ENCODE assay signal across 1 cellular context in the genomic region with DNA sequence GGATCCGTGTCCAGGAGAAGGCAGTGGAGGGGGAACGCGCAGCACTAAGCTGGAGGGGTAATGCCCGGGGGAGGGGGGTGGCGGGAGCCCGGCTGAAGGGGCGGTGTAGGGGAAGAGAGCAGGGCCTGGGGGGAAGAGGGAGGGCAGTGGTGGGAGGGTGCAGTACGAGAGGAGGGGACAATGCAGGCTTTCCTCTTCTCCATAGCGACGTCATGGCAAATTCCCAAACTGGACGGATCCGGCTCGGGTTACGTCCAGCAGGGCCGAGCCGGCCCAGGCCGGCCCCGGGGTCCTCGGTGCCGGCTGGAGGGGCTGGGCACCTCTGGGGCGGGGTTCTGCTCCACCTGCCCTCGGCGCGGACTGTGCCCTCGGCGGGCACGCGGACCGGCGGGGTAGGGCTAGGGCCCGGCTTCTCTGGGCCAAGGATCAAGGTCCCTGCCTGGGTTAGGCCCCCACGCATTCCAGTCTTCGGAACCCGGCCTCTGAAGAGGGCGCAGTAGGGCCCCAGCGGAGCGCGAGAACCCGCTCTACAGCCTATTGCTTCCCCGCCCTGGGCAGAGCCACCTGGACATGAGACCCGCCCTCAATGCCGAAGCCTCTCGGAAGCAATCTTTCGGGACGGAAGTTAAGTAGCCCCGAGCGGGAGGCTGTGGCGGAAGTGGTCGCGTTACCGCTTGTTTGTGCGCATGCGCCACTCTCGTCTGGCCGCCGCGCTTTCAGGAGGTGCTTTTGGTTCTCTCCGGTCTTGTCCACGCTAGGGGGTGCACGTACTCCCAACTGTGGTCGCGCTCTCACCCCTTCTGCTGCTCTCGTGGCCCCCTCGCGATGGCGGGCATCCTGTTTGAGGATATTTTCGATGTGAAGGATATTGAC.
TF ChIP-seq lines count a peak whose summit lies in the region.

No MANE protein-coding gene starts in this region.

TF ChIP-seq in HepG2, 621 proteins besides CTCF, POLR2A, EP300 and RAD21 (continued from another document and continues in another):
- TF ChIP-seq, protein P1, sequence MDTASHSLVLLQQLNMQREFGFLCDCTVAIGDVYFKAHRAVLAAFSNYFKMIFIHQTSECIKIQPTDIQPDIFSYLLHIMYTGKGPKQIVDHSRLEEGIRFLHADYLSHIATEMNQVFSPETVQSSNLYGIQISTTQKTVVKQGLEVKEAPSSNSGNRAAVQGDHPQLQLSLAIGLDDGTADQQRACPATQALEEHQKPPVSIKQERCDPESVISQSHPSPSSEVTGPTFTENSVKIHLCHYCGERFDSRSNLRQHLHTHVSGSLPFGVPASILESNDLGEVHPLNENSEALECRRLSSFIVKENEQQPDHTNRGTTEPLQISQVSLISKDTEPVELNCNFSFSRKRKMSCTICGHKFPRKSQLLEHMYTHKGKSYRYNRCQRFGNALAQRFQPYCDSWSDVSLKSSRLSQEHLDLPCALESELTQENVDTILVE (CRISPR knock-in tag; IDR thresholded peaks at IDR 0.05) = peak; percentile 84
- TF ChIP-seq, protein P2, sequence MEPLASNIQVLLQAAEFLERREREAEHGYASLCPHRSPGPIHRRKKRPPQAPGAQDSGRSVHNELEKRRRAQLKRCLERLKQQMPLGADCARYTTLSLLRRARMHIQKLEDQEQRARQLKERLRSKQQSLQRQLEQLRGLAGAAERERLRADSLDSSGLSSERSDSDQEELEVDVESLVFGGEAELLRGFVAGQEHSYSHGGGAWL (CRISPR knock-in tag; IDR thresholded peaks at IDR 0.05) = peak; percentile 68; the same call in 1 of the 2 replicates
- TF ChIP-seq FOXA3 (CRISPR knock-in tag; IDR thresholded peaks at IDR 0.05) (peak; percentile 38; the same call in 1 of the 2 replicates), SIN3A (IDR thresholded peaks at IDR 0.05; ENCODE audit: borderline replicate concordance, low read depth, low read length) (0 out of 2 replicates have a peak, but pooled peaks have one; percentile 50), ZKSCAN5 (CRISPR knock-in tag; IDR thresholded peaks at IDR 0.05) (no peak), PITX1 (CRISPR knock-in tag; IDR thresholded peaks at IDR 0.05) (peak; percentile 63; the same call in 1 of the 2 replicates), ZBTB7B (CRISPR knock-in tag; IDR thresholded peaks at IDR 0.05) (peak; percentile 90; the same call in 1 of the 2 replicates), ZNF543 (CRISPR knock-in tag; IDR thresholded peaks at IDR 0.05) (0 out of 2 replicates have a peak, but pooled peaks have one; percentile 84), ZNF652 (CRISPR knock-in tag; IDR thresholded peaks at IDR 0.05; ENCODE audit: borderline replicate concordance, low read depth) (no peak), ZNF569 (CRISPR knock-in tag; IDR thresholded peaks at IDR 0.05; ENCODE audit: borderline replicate concordance) (no peak), POGZ (CRISPR knock-in tag; IDR thresholded peaks at IDR 0.05) (peak; percentile 76), HDAC2 (CRISPR knock-in tag; IDR thresholded peaks at IDR 0.05) (peak; percentile 84), ZKSCAN1 (IDR thresholded peaks at IDR 0.05; ENCODE audit: low read length) (no peak), TEAD3 (CRISPR knock-in tag; optimal IDR thresholded peaks at IDR 0.05; ENCODE audit: borderline replicate concordance) (peak; percentile 91), FOXP1 (IDR thresholded peaks at IDR 0.05) (no peak), FOXP1 (CRISPR knock-in tag; IDR thresholded peaks at IDR 0.05) (no peak), ZNF225 (CRISPR knock-in tag; IDR thresholded peaks at IDR 0.05) (no peak; the same call in 1 of the 2 replicates), XRCC5 (optimal IDR thresholded peaks at IDR 0.05; ENCODE audit: low read length) (peak; percentile 67), ZNF354B (CRISPR knock-in tag; IDR thresholded peaks at IDR 0.05) (no peak), NR3C1 (CRISPR knock-in tag; IDR thresholded peaks at IDR 0.05) (no peak), PHF8 (CRISPR knock-in tag; IDR thresholded peaks at IDR 0.05) (peak; percentile 67), ARNT (IDR thresholded peaks at IDR 0.05) (no peak), ZNF598 (CRISPR knock-in tag; IDR thresholded peaks at IDR 0.05; ENCODE audit: borderline replicate concordance) (peak; percentile 62; the same call in 1 of the 2 replicates), ZNF577 (CRISPR knock-in tag; IDR thresholded peaks at IDR 0.05; ENCODE audit: borderline replicate concordance, low read depth) (0 out of 2 replicates have a peak, but pooled peaks have one; percentile 21), TGIF2 (CRISPR knock-in tag; IDR thresholded peaks at IDR 0.05) (no peak), ZNF282 (IDR thresholded peaks at IDR 0.05; ENCODE audit: partially characterized antibody) (no peak), ZNF251 (CRISPR knock-in tag; IDR thresholded peaks at IDR 0.05) (no peak), CBX5 (CRISPR knock-in tag; IDR thresholded peaks at IDR 0.05; ENCODE audit: borderline replicate concordance) (no peak; the same call in 1 of the 2 replicates), ZBTB3 (CRISPR knock-in tag; IDR thresholded peaks at IDR 0.05; ENCODE audit: borderline replicate concordance, low read depth) (0 out of 2 replicates have a peak, but pooled peaks have one; percentile 51), POLR2AphosphoS2 (IDR thresholded peaks at IDR 0.05; ENCODE audit: low read depth, low read length) (peak; percentile 59; the same call in 1 of the 2 replicates), RBFOX2 (IDR thresholded peaks at IDR 0.05; ENCODE audit: low read depth, low read length) (peak; percentile 95), IRF2 (CRISPR knock-in tag; IDR thresholded peaks at IDR 0.05) (peak; percentile 86), SUZ12 (IDR thresholded peaks at IDR 0.05; ENCODE audit: low read depth, low read length) (no peak), HIVEP1 (CRISPR knock-in tag; IDR thresholded peaks at IDR 0.05) (peak; percentile 94), SYNCRIP (IDR thresholded peaks at IDR 0.05; ENCODE audit: insufficient read depth, low read depth, low read length) (no peak), MEIS1 (CRISPR knock-in tag; IDR thresholded peaks at IDR 0.05; ENCODE audit: borderline replicate concordance) (peak; percentile 73; the same call in 1 of the 2 replicates), ZNF432 (CRISPR knock-in tag; IDR thresholded peaks at IDR 0.05; ENCODE audit: borderline replicate concordance) (no peak), TAF1 (CRISPR knock-in tag; IDR thresholded peaks at IDR 0.05) (peak; percentile 81), KDM2A (CRISPR knock-in tag; IDR thresholded peaks at IDR 0.05; ENCODE audit: borderline replicate concordance, low read depth) (peak; percentile 99), KDM4B (CRISPR knock-in tag; IDR thresholded peaks at IDR 0.05) (no peak), U2AF1 (optimal IDR thresholded peaks at IDR 0.05; ENCODE audit: low read depth, low read length) (peak; percentile 59), ZNF75D (CRISPR knock-in tag; IDR thresholded peaks at IDR 0.05; ENCODE audit: borderline replicate concordance) (no peak)
- TF ChIP-seq, protein P3, sequence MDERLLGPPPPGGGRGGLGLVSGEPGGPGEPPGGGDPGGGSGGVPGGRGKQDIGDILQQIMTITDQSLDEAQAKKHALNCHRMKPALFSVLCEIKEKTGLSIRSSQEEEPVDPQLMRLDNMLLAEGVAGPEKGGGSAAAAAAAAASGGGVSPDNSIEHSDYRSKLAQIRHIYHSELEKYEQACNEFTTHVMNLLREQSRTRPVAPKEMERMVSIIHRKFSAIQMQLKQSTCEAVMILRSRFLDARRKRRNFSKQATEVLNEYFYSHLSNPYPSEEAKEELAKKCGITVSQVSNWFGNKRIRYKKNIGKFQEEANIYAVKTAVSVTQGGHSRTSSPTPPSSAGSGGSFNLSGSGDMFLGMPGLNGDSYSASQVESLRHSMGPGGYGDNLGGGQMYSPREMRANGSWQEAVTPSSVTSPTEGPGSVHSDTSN (CRISPR knock-in tag; IDR thresholded peaks at IDR 0.05) = no peak
- TF ChIP-seq, protein P4, sequence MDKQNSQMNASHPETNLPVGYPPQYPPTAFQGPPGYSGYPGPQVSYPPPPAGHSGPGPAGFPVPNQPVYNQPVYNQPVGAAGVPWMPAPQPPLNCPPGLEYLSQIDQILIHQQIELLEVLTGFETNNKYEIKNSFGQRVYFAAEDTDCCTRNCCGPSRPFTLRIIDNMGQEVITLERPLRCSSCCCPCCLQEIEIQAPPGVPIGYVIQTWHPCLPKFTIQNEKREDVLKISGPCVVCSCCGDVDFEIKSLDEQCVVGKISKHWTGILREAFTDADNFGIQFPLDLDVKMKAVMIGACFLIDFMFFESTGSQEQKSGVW (CRISPR knock-in tag; IDR thresholded peaks at IDR 0.05; ENCODE audit: borderline replicate concordance) = no peak
- TF ChIP-seq, protein P5, sequence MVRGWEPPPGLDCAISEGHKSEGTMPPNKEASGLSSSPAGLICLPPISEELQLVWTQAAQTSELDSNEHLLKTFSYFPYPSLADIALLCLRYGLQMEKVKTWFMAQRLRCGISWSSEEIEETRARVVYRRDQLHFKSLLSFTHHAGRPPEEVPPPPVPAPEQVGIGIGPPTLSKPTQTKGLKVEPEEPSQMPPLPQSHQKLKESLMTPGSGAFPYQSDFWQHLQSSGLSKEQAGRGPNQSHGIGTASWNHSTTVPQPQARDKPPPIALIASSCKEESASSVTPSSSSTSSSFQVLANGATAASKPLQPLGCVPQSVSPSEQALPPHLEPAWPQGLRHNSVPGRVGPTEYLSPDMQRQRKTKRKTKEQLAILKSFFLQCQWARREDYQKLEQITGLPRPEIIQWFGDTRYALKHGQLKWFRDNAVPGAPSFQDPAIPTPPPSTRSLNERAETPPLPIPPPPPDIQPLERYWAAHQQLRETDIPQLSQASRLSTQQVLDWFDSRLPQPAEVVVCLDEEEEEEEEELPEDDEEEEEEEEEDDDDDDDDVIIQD (CRISPR knock-in tag; IDR thresholded peaks at IDR 0.05; ENCODE audit: low read depth) = no peak
- TF ChIP-seq, protein P6, sequence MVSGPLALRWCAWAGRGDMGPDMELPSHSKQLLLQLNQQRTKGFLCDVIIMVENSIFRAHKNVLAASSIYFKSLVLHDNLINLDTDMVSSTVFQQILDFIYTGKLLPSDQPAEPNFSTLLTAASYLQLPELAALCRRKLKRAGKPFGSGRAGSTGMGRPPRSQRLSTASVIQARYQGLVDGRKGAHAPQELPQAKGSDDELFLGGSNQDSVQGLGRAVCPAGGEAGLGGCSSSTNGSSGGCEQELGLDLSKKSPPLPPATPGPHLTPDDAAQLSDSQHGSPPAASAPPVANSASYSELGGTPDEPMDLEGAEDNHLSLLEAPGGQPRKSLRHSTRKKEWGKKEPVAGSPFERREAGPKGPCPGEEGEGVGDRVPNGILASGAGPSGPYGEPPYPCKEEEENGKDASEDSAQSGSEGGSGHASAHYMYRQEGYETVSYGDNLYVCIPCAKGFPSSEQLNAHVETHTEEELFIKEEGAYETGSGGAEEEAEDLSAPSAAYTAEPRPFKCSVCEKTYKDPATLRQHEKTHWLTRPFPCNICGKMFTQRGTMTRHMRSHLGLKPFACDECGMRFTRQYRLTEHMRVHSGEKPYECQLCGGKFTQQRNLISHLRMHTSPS (CRISPR knock-in tag; IDR thresholded peaks at IDR 0.05; ENCODE audit: low read depth) = peak; percentile 96
- TF ChIP-seq, protein P7, sequence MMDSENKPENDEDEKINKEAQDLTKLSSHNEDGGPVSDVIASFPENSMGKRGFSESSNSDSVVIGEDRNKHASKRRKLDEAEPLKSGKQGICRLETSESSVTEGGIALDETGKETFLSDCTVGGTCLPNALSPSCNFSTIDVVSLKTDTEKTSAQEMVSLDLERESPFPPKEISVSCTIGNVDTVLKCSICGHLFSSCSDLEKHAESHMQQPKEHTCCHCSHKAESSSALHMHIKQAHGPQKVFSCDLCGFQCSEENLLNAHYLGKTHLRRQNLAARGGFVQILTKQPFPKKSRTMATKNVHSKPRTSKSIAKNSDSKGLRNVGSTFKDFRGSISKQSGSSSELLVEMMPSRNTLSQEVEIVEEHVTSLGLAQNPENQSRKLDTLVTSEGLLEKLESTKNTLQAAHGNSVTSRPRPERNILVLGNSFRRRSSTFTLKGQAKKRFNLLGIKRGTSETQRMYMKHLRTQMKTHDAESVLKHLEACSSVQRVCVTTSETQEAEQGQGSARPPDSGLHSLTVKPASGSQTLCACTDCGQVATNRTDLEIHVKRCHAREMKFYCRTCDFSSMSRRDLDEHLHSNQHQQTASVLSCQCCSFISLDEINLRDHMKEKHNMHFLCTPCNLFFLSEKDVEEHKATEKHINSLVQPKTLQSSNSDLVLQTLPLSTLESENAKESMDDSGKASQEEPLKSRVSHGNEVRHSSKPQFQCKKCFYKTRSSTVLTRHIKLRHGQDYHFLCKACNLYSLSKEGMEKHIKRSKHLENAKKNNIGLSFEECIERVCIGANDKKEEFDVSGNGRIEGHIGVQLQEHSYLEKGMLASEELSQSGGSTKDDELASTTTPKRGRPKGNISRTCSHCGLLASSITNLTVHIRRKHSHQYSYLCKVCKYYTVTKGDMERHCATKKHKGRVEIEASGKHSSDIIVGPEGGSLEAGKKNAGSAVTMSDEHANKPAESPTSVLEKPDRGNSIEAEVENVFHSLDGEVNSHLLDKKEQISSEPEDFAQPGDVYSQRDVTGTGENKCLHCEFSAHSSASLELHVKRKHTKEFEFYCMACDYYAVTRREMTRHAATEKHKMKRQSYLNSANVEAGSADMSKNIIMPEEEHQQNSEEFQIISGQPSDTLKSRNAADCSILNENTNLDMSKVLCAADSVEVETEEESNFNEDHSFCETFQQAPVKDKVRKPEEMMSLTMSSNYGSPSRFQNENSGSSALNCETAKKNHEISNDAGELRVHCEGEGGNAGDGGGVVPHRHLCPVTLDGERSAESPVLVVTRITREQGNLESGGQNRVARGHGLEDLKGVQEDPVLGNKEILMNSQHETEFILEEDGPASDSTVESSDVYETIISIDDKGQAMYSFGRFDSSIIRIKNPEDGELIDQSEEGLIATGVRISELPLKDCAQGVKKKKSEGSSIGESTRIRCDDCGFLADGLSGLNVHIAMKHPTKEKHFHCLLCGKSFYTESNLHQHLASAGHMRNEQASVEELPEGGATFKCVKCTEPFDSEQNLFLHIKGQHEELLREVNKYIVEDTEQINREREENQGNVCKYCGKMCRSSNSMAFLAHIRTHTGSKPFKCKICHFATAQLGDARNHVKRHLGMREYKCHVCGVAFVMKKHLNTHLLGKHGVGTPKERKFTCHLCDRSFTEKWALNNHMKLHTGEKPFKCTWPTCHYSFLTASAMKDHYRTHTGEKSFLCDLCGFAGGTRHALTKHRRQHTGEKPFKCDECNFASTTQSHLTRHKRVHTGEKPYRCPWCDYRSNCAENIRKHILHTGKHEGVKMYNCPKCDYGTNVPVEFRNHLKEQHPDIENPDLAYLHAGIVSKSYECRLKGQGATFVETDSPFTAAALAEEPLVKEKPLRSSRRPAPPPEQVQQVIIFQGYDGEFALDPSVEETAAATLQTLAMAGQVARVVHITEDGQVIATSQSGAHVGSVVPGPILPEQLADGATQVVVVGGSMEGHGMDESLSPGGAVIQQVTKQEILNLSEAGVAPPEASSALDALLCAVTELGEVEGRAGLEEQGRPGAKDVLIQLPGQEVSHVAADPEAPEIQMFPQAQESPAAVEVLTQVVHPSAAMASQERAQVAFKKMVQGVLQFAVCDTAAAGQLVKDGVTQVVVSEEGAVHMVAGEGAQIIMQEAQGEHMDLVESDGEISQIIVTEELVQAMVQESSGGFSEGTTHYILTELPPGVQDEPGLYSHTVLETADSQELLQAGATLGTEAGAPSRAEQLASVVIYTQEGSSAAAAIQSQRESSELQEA (CRISPR knock-in tag; IDR thresholded peaks at IDR 0.05; ENCODE audit: not compliant biosample characterization) = no peak
- TF ChIP-seq, protein P8, sequence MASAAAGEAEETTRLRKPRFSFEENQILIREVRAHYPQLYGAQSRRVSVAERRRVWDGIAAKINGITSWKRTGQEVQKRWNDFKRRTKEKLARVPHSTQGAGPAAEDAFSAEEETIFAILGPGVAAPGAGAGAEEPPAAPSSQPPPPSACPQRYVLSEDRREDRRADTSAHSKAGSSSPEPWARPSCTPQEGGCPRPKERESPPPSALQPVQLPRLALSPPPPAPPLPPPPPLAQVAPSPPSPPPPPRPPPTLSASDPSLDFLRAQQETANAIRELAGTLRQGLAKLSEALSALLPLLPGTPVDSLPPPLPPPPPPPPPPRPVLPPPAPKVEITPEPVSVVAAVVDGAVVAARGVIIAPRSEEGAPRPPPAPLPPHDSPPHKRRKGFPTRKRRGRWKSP (CRISPR knock-in tag; IDR thresholded peaks at IDR 0.05) = peak; percentile 86
